ENCODE assay signal across 1 cellular context in genomic region chr2:98463988-98464771, GRCh38.
TF ChIP-seq lines count a peak whose summit lies in the region.

No MANE protein-coding gene starts in this region.

TF ChIP-seq in GM12878, 131 proteins besides CTCF, POLR2A, EP300 and RAD21 (continued from another document):
- TF ChIP-seq EZH2 (IDR thresholded peaks at IDR 0.05; ENCODE audit: borderline replicate concordance, control insufficient read depth, low read depth, low read length) (no peak), PAX5 (IDR thresholded peaks at IDR 0.05; ENCODE audit: borderline replicate concordance, low read depth, low read length) (no peak), E2F4 (IDR thresholded peaks at IDR 0.05; ENCODE audit: low read depth, low read length) (no peak), USF2 (IDR thresholded peaks at IDR 0.05; ENCODE audit: borderline replicate concordance, low read depth, low read length) (no peak), CBFB (IDR thresholded peaks at IDR 0.05; ENCODE audit: low read depth) (peak; percentile 23; the same call in 1 of the 2 replicates), BMI1 (IDR thresholded peaks at IDR 0.05; ENCODE audit: borderline replicate concordance) (no peak), ATF3 (IDR thresholded peaks at IDR 0.05; ENCODE audit: borderline replicate concordance, extremely low read depth, low read depth, low read length) (no peak), POLR2AphosphoS5 (IDR thresholded peaks at IDR 0.05; ENCODE audit: low read length) (peak; percentile 32; the same call in 1 of the 2 replicates), ZNF24 (IDR thresholded peaks at IDR 0.05) (no peak), SMAD1 (IDR thresholded peaks at IDR 0.05; ENCODE audit: low read depth, partially characterized antibody) (no peak), SP1 (IDR thresholded peaks at IDR 0.05; ENCODE audit: low read depth, low read length) (no peak), RB1 (IDR thresholded peaks at IDR 0.05; ENCODE audit: borderline replicate concordance) (no peak), TCF3 (IDR thresholded peaks at IDR 0.05; ENCODE audit: borderline replicate concordance, insufficient read depth, low read depth, low read length) (no peak)
